Comparison of ENCODE assay signal across 1 cellular context in the genomic region with DNA sequence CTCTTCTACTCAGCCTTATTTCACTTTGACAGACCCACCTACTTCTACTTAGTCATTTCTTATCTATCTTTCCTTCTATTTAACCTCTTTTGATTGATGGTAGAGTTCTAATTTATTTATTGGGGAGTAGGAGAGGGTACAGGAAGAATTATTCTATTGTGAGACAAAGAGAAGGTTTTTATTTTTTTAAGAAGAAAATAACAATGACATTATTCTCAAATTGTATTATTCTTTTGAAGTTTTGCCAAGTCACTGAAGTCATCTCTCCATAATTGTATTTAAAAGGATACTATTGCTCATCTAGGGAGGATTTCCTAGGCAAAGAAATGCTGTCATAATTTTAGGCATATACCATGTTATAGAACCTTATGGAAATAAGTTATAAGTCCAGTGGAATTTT.
TF ChIP-seq lines count a peak whose summit lies in the region.

No MANE protein-coding gene starts in this region.

TF ChIP-seq in SK-N-SH, 30 proteins besides CTCF, POLR2A, EP300 and RAD21 (continued from another document):
- TF ChIP-seq GABPA (IDR thresholded peaks at IDR 0.05; ENCODE audit: low read depth) (no peak), SIN3A (IDR thresholded peaks at IDR 0.05; ENCODE audit: borderline replicate concordance, low read depth, low read length) (no peak)
- TF ChIP-seq, protein P1, sequence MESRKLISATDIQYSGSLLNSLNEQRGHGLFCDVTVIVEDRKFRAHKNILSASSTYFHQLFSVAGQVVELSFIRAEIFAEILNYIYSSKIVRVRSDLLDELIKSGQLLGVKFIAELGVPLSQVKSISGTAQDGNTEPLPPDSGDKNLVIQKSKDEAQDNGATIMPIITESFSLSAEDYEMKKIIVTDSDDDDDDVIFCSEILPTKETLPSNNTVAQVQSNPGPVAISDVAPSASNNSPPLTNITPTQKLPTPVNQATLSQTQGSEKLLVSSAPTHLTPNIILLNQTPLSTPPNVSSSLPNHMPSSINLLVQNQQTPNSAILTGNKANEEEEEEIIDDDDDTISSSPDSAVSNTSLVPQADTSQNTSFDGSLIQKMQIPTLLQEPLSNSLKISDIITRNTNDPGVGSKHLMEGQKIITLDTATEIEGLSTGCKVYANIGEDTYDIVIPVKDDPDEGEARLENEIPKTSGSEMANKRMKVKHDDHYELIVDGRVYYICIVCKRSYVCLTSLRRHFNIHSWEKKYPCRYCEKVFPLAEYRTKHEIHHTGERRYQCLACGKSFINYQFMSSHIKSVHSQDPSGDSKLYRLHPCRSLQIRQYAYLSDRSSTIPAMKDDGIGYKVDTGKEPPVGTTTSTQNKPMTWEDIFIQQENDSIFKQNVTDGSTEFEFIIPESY (IDR thresholded peaks at IDR 0.05; ENCODE audit: borderline replicate concordance, low read depth), result no peak
